ENCODE assay signal across 16 cellular contexts in the genomic region with DNA sequence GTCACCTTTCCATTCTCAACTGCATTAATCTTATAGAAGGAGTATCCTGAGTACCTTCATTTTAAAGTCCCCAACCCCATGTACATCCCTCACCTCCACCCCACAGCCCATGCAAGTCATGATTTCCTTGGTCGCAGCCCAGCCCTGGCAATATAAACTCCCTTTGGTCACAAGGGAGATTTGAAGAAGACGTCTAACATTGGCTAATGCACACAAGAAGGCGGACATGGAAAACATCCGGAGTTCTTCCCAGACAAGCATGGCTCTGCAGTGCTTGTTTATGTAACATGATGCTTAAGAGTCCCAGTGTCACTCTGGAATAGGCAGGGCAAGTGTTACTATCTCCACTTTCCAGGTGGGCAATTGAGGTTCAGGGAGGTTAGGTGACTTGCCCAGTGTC.
A peak's percentile ranks its signal among the peaks of the same experiment; 100 is the strongest.
DNase-seq lines count a peak whose midpoint lies in the region; ATAC-seq and TF ChIP-seq lines count a peak whose summit lies in the region.
"Had no signal": no experiment of that assay in that cellular context is flagged by ENCODE, and none has a peak within 500 bp of the region (broad histone marks: within the 10 kb centered on the region; RNA-seq: fewer than 3 reads in every experiment).

No MANE protein-coding gene starts in this region.

- H3K9me3 ChIP-seq in SJSA1 (replicated peaks): no peaks in the 10 kb centered on the region
- H3K9me3 ChIP-seq in trophoblast cell (ENCODE audit: insufficient read depth, low read depth, low read length): no peaks in the 10 kb centered on the region

- DNase-seq in GM04503 (ENCODE audit: low read depth): peak; percentile 34
- no peak for DNase-seq in SJSA1 (ENCODE audit: low read depth in 1 of 2, low spot score in 2 of 2)
- peak; percentile 88 for DNase-seq in fibroblast of villous mesenchyme (ENCODE audit: low read depth)
- DNase-seq in trophoblast cell: no peak
- DNase-seq in activated CD4-positive, alpha-beta T cell treated with anti-CD3 and anti-CD28 coated beads for 36 hours: no peak
- no peak for DNase-seq in NCI-H748 (lab: John Stamatoyannopoulos, UW; ENCODE audit: unreplicated experiment)
- no peak for DNase-seq in putamen (ENCODE audit: low spot score)
- DNase-seq in A172 (ENCODE audit: low spot score): no peak
- DNase-seq: activated CD4-positive, alpha-beta T cell treated with anti-CD3 and anti-CD28 coated beads for 48 hours; amygdala; CD4-positive, CD25-positive, alpha-beta regulatory T cell; kidney; NCI-H510A; stimulated activated CD4-positive, alpha-beta T cell treated with anti-CD3 and anti-CD28 coated beads, Interleukin-4, amount 100 ng/mL, for 1 hour; T-helper 17 cell had no signal

- no peak overlapping the region for H4K12ac ChIP-seq in trophoblast cell (ENCODE audit: low read depth, low read length)

- H2BK12ac ChIP-seq in trophoblast cell (ENCODE audit: low read length): peak overlapping the region; percentile 96

- no peak overlapping the region for H3K4me3 Mint-ChIP-seq in activated CD4-positive, alpha-beta T cell treated with anti-CD3 and anti-CD28 coated beads for 36 hours
- H3K4me3 Mint-ChIP-seq: CD4-positive, CD25-positive, alpha-beta regulatory T cell; stimulated activated effector memory CD8-positive, alpha-beta T cell treated with anti-CD3 and anti-CD28 coated beads, Interleukin-12 subunit alpha, Interleukin-12 subunit beta, amount 100 ng/mL, for 72 hours; T-helper 17 cell had no signal

- intact Hi-C loops in activated CD4-positive, alpha-beta T cell treated with anti-CD3 and anti-CD28 coated beads for 36 hours (cut with DNase I, micrococcal nuclease): no loop called here

- H3K4me1 ChIP-seq in SJSA1 (replicated peaks): peaks cover 60% of the 10 kb centered on the region
- H3K4me1 ChIP-seq in trophoblast cell (ENCODE audit: control insufficient read depth in 1 of 2, insufficient read depth in 2 of 2, low read length in 2 of 2): peaks cover 50 to 61% of the 10 kb centered on the region in 2 experiments

- no peaks in the 10 kb centered on the region for H3K27me3 ChIP-seq in SJSA1 (replicated peaks)
- H3K27me3 ChIP-seq in trophoblast cell (ENCODE audit: insufficient read depth, low read length): no peaks in the 10 kb centered on the region

- H4K91ac ChIP-seq in trophoblast cell (ENCODE audit: low read depth, low read length): peak overlapping the region; percentile 88

- POLR2A ChIA-PET in activated CD4-positive, alpha-beta T cell treated with anti-CD3 and anti-CD28 coated beads for 36 hours (lab: Charles Lee): no interaction called here

- no peak overlapping the region for H3K27ac Mint-ChIP-seq in activated CD4-positive, alpha-beta T cell treated with anti-CD3 and anti-CD28 coated beads for 36 hours
- H3K27ac Mint-ChIP-seq: CD4-positive, CD25-positive, alpha-beta regulatory T cell; stimulated activated effector memory CD8-positive, alpha-beta T cell treated with anti-CD3 and anti-CD28 coated beads, Interleukin-12 subunit alpha, Interleukin-12 subunit beta, amount 100 ng/mL, for 72 hours; T-helper 17 cell had no signal

- peak overlapping the region; percentile 72 for H4K8ac ChIP-seq in trophoblast cell (ENCODE audit: low read depth, low read length)

- no peak overlapping the region for H3K9ac ChIP-seq in trophoblast cell (ENCODE audit: low read length)

- peak overlapping the region; percentile 25 for H3K4ac ChIP-seq in trophoblast cell (ENCODE audit: low read depth, low read length)

- no peak overlapping the region for H2AFZ ChIP-seq in trophoblast cell (ENCODE audit: insufficient read depth, low read length, poor library complexity)

- no peak overlapping the region for H3K23ac ChIP-seq in trophoblast cell (ENCODE audit: low read length)

- H3K9me3 Mint-ChIP-seq in activated CD4-positive, alpha-beta T cell treated with anti-CD3 and anti-CD28 coated beads for 36 hours (ENCODE audit: low read depth): no peaks in the 10 kb centered on the region
- H3K9me3 Mint-ChIP-seq: CD4-positive, CD25-positive, alpha-beta regulatory T cell; stimulated activated effector memory CD8-positive, alpha-beta T cell treated with anti-CD3 and anti-CD28 coated beads, Interleukin-12 subunit alpha, Interleukin-12 subunit beta, amount 100 ng/mL, for 72 hours had no signal

- CTCF ChIA-PET in activated CD4-positive, alpha-beta T cell treated with anti-CD3 and anti-CD28 coated beads for 36 hours (lab: Charles Lee): interaction anchor here (1.0 to 1.3 kb wide), 2 partner anchors 22 to 288 kb away, joined by 3 read pairs; no protein-coding TSS in a partner anchor

- peak overlapping the region; percentile 2 for H3K18ac ChIP-seq in trophoblast cell (ENCODE audit: low read length)

- H3K27ac ChIP-seq in SJSA1 (peak overlapping the region; percentile 83), trophoblast cell (ENCODE audit: low read depth, low read length) (peak overlapping the region; percentile 100)

- H3K27me3 Mint-ChIP-seq in activated CD4-positive, alpha-beta T cell treated with anti-CD3 and anti-CD28 coated beads for 36 hours: peaks cover 2% of the 10 kb centered on the region

- no peaks in the 10 kb centered on the region for H3K36me3 Mint-ChIP-seq in activated CD4-positive, alpha-beta T cell treated with anti-CD3 and anti-CD28 coated beads for 36 hours (ENCODE audit: low read depth)
- H3K36me3 Mint-ChIP-seq: CD4-positive, CD25-positive, alpha-beta regulatory T cell had no signal

- no peak overlapping the region for H3K4me2 ChIP-seq in trophoblast cell (ENCODE audit: low read length)

- peak overlapping the region; percentile 12 for H3K14ac ChIP-seq in trophoblast cell (ENCODE audit: low read length)

- H3K4me1 Mint-ChIP-seq in activated CD4-positive, alpha-beta T cell treated with anti-CD3 and anti-CD28 coated beads for 36 hours: no peaks in the 10 kb centered on the region

- peaks cover 46% of the 10 kb centered on the region for H3K79me1 ChIP-seq in trophoblast cell (ENCODE audit: low read length)

- H3K36me3 ChIP-seq in SJSA1 (no peaks in the 10 kb centered on the region), trophoblast cell (ENCODE audit: control insufficient read depth in 1 of 2, insufficient read depth in 2 of 2, low read length in 2 of 2) (no peaks in the 10 kb centered on the region)

- H2BK120ac ChIP-seq in trophoblast cell (ENCODE audit: insufficient read depth, low read length, poor library complexity): peak overlapping the region; percentile 85

- no peak for TF ChIP-seq CTCF in fibroblast of villous mesenchyme (IDR thresholded peaks at IDR 0.05; ENCODE audit: insufficient read depth, low read depth, low read length)

- no peak overlapping the region for H3K4me3 ChIP-seq in SJSA1
- no peak overlapping the region for H3K4me3 ChIP-seq in fibroblast of villous mesenchyme (ENCODE audit: low read depth, low read length)
- no peak overlapping the region for H3K4me3 ChIP-seq in trophoblast cell (ENCODE audit: low read depth, low read length)

- H2BK5ac ChIP-seq in trophoblast cell (ENCODE audit: low read depth, low read length, poor library complexity): peak overlapping the region; percentile 96

- peak overlapping the region; percentile 53 for H2AK5ac ChIP-seq in trophoblast cell (ENCODE audit: low read length)

- H3K79me2 ChIP-seq in trophoblast cell (ENCODE audit: control insufficient read depth, insufficient read depth, low read length, poor library complexity): peaks cover 14% of the 10 kb centered on the region

- WGBS in trophoblast cell (ENCODE audit: extremely low coverage, insufficient coverage, insufficient read length): no CpG with 5 or more reads among the region's 4 CpGs

- no peak for ATAC-seq in activated CD4-positive, alpha-beta T cell treated with anti-CD3 and anti-CD28 coated beads for 36 hours
- ATAC-seq: stimulated activated effector memory CD8-positive, alpha-beta T cell treated with anti-CD3 and anti-CD28 coated beads, Interleukin-12 subunit alpha, Interleukin-12 subunit beta, amount 100 ng/mL, for 72 hours; T-helper 17 cell had no signal

Comparison
In these comparisons a context has a peak if more than half of its experiments do, and no peak if none do; other contexts are left out.
1. DNase-seq: peak in GM04503 (single experiment) and fibroblast of villous mesenchyme (single experiment); none in SJSA1 (0 of 2), trophoblast cell (0 of 2), activated CD4-positive, alpha-beta T cell treated with anti-CD3 and anti-CD28 coated beads for 36 hours (single experiment), NCI-H748 (single experiment), putamen (single experiment) and A172 (single experiment).